ENCODE assay signal across 8 cellular contexts in genomic region chr6:45419574-45420082, GRCh38. TPM values are rescaled to one million over a fixed set of nuclear protein-coding genes. Genes with fewer than 3 reads are reported as not detected.
DNase-seq lines count a peak whose midpoint lies in the region; ATAC-seq and TF ChIP-seq lines count a peak whose summit lies in the region.

No MANE protein-coding gene starts in this region.

- no peak overlapping the region for H2AK5ac ChIP-seq in mesendoderm (ENCODE audit: low read length)

- H3K27me3 ChIP-seq in ectodermal cell (ENCODE audit: control insufficient read depth, insufficient read depth, low read length, poor library complexity, severe bottlenecking) (peaks cover 78% of the 10 kb centered on the region), mesendoderm (ENCODE audit: insufficient read depth, low read length, poor library complexity) (peaks cover 20% of the 10 kb centered on the region)

- H4K8ac ChIP-seq in mesendoderm (ENCODE audit: low read depth, low read length) = no peak overlapping the region

- H2BK15ac ChIP-seq in mesendoderm (replicated peaks; ENCODE audit: low read depth) = no peak overlapping the region

- H3K9me3 ChIP-seq in ectodermal cell (ENCODE audit: control insufficient read depth, low read length) = no peaks in the 10 kb centered on the region

- peak overlapping the region; percentile 39 for H3K4me2 ChIP-seq in mesendoderm (ENCODE audit: low read length)

- no peak overlapping the region for H2BK120ac ChIP-seq in mesendoderm (ENCODE audit: low read depth, low read length)

- H3K36me3 ChIP-seq in ectodermal cell (ENCODE audit: control insufficient read depth, insufficient read depth, low read length) (no peaks in the 10 kb centered on the region), mesendoderm (ENCODE audit: control insufficient read depth, insufficient read depth, low read length) (no peaks in the 10 kb centered on the region)

- peak overlapping the region; percentile 37 for H3K9ac ChIP-seq in mesendoderm (ENCODE audit: low read length)

- H3K4me1 ChIP-seq in ectodermal cell (ENCODE audit: control insufficient read depth, insufficient read depth, low read length) (peaks cover 20% of the 10 kb centered on the region), mesendoderm (ENCODE audit: control insufficient read depth, low read depth, low read length) (peaks cover 3% of the 10 kb centered on the region)

- no peak for TF ChIP-seq POLR2A in NB4 (IDR thresholded peaks at IDR 0.05; ENCODE audit: extremely low read depth, insufficient read length)

- H3K4me3 ChIP-seq in NB4 (ENCODE audit: low read depth, low read length) (peak overlapping the region; percentile 69), ectodermal cell (ENCODE audit: insufficient read depth, low read depth, low read length) (peak overlapping the region; percentile 7), mesendoderm (ENCODE audit: low read length) (no peak overlapping the region)

- H3K56ac ChIP-seq in mesendoderm (ENCODE audit: low read length) = peak overlapping the region; percentile 62

- H2BK5ac ChIP-seq in mesendoderm (ENCODE audit: low read length) = no peak overlapping the region

- H3K79me2 ChIP-seq in mesendoderm (ENCODE audit: control insufficient read depth, insufficient read depth, low read length) = no peaks in the 10 kb centered on the region

- peak; percentile 20 for TF ChIP-seq CTCF in NB4 (IDR thresholded peaks at IDR 0.05; ENCODE audit: low read depth, low read length)

- no peak overlapping the region for H3K18ac ChIP-seq in mesendoderm (ENCODE audit: low read length)

- H3K4ac ChIP-seq in mesendoderm (ENCODE audit: low read depth, low read length) = no peak overlapping the region

- no peaks in the 10 kb centered on the region for H3K79me1 ChIP-seq in mesendoderm (ENCODE audit: low read length)

- peak overlapping the region; percentile 66 for H3K23ac ChIP-seq in mesendoderm (ENCODE audit: low read length)

- 3% methylated on average over 38 of the region's 38 CpGs for WGBS in ectodermal cell, 2 experiments
- WGBS in mesendoderm (ENCODE audit: extremely low coverage, insufficient coverage, low lambda C conversion rate) = no CpG with 5 or more reads among the region's 38 CpGs

- H4K5ac ChIP-seq in mesendoderm (ENCODE audit: low read length) = no peak overlapping the region

- DNase-seq in DMS79 (lab: John Stamatoyannopoulos, UW) = peak; percentile 77
- DNase-seq in NB4 (ENCODE audit: low read depth) = peak; percentile 89
- peak; percentile 82 for DNase-seq in activated CD4-positive, alpha-beta T cell treated with anti-CD3 and anti-CD28 coated beads for 48 hours
- DNase-seq in mesendoderm = peak; percentile 79
- DNase-seq in stimulated activated CD8-positive, alpha-beta memory T cell treated with anti-CD3 and anti-CD28 coated beads, Interleukin-7, amount 100 ng/mL, for 24 hours (ENCODE audit: low read depth) = peak; percentile 35
- DNase-seq in GM03348 (ENCODE audit: low spot score) = no peak

- no peak overlapping the region for H3K27ac ChIP-seq in ectodermal cell (ENCODE audit: insufficient read depth, low read depth, low read length, poor library complexity, severe bottlenecking)
- no peak overlapping the region for H3K27ac ChIP-seq in mesendoderm (ENCODE audit: low read depth, low read length)

- ATAC-seq in GM19023 (IDR thresholded peaks at IDR 0.05; ENCODE audit: unreplicated experiment) = no peak

RNA-seq across cellular contexts. Expression of gene SUPT3H, which starts 41.9 kb away (rescaled TPM):
- 24.8 TPM for polyA plus RNA-seq in ectodermal cell (2013, experiment 1 of 4)
- 27.6 TPM for polyA plus RNA-seq in ectodermal cell (2013, experiment 2 of 4)
- 23.1 TPM for polyA plus RNA-seq in ectodermal cell (2013, experiment 3 of 4)
- polyA plus RNA-seq in ectodermal cell (2013, experiment 4 of 4) = 25.2 TPM
- polyA plus RNA-seq in mesendoderm (2013, experiment 1 of 2) = 18.2 TPM
- 20.2 TPM for polyA plus RNA-seq in mesendoderm (2013, experiment 2 of 2)
